Comparison of ENCODE assay signal across 1 cellular context in genomic region chr9:10112070-10112469, GRCh38.
TF ChIP-seq lines count a peak whose summit lies in the region.

No MANE protein-coding gene starts in this region.

TF ChIP-seq in HepG2, 621 proteins besides CTCF, POLR2A, EP300 and RAD21 (continued from another document):
- no peak for TF ChIP-seq ZNF646 (CRISPR knock-in tag; IDR thresholded peaks at IDR 0.05)
- no peak for TF ChIP-seq ZNF652 (CRISPR knock-in tag; IDR thresholded peaks at IDR 0.05; ENCODE audit: borderline replicate concordance, low read depth)
- no peak for TF ChIP-seq SP5 (CRISPR knock-in tag; IDR thresholded peaks at IDR 0.05; ENCODE audit: borderline replicate concordance, low read depth)
